Comparison of ENCODE assay signal across 17 cellular contexts in genomic region chr1:209746469-209747269, GRCh38. TPM values are rescaled to one million over a fixed set of nuclear protein-coding genes. Genes with fewer than 3 reads are reported as not detected.
DNase-seq lines count a peak whose midpoint lies in the region; ATAC-seq, FAIRE-seq and TF ChIP-seq lines count a peak whose summit lies in the region.
"Had no signal": no experiment of that assay in that cellular context is flagged by ENCODE, and none has a peak within 500 bp of the region (broad histone marks: within the 10 kb centered on the region; RNA-seq: fewer than 3 reads in every experiment).

No MANE protein-coding gene starts in this region.

- POLR2A ChIA-PET in K562 (lab: Yijun Ruan, JAX), result interaction anchor here (0.7 to 0.9 kb wide), 2 partner anchors 10 to 40 kb away, joined by 3 to 4 read pairs; no protein-coding TSS in a partner anchor

- H3K27ac ChIP-seq in OCI-LY3 (ENCODE audit: low read length) (no peak overlapping the region), K562 (ENCODE audit: extremely low read depth, low read depth, low read length) (no peak overlapping the region)
- H3K27ac ChIP-seq: SK-N-MC had no signal

- no peaks in the 10 kb centered on the region for H3K9me1 ChIP-seq in K562 (ENCODE audit: control insufficient read depth, insufficient read depth, low read length)

- no peaks in the 10 kb centered on the region for H3K79me2 ChIP-seq in OCI-LY3 (ENCODE audit: low read length)
- H3K79me2 ChIP-seq in K562 (ENCODE audit: control insufficient read depth, insufficient read depth, low read length), result no peaks in the 10 kb centered on the region

- no peak for TF ChIP-seq CTCF in OCI-LY3 (IDR thresholded peaks at IDR 0.05; ENCODE audit: low read depth, low read length)
- TF ChIP-seq CTCF in K562 (IDR thresholded peaks at IDR 0.05 in 2 of 3, conservative IDR thresholded peaks at IDR 0.05 in 1 of 3; ENCODE audit: insufficient read depth in 2 of 3, low read depth in 1 of 3, low read length in 3 of 3), result no peak

- no peak for DNase-seq in activated T-cell treated with anti-CD3 and anti-CD28 coated beads, Interleukin-2, amount 50 U/mL, for 72 hours
- DNase-seq in activated T-cell treated with anti-CD3 and anti-CD28 coated beads, Interleukin-2, amount 50 U/mL, for 4 hours, result no peak
- DNase-seq in K562 (ENCODE audit: extremely low read depth in 1 of 4, low spot score in 3 of 4), result no peak
- DNase-seq in natural killer cell treated with Interleukin-12 subunit alpha and Interleukin-12 subunit beta and Interleukin-15 and Interleukin-18, amount 100 ng/mL, for 72 hours (ENCODE audit: low spot score), result no peak
- DNase-seq in stimulated activated CD4-positive, alpha-beta T cell treated with anti-CD3 and anti-CD28 coated beads, Interleukin-12 subunit alpha, Interleukin-12 subunit beta, amount 100 ng/mL, for 4 hours, result no peak
- DNase-seq: EL, NCI-H1092 treated with DMSO at 0.1 percent for 48 hours had no signal

- no peak for TF ChIP-seq POLR2A in K562 (conservative IDR thresholded peaks at IDR 0.05)

- TF ChIP-seq RAD21 in K562 (CRISPR knock-in tag; conservative IDR thresholded peaks at IDR 0.05 in 1 of 2, IDR thresholded peaks at IDR 0.05 in 1 of 2), result 0 out of 4 replicates have a peak, but pooled peaks of 1 of the 2 experiments have one; percentile 14

- no peak; the same call in 1 of the 2 replicates for TF ChIP-seq EP300 in K562 (IDR thresholded peaks at IDR 0.05; ENCODE audit: low read length)

- 43% methylated on average over 6 of the region's 6 CpGs for WGBS in K562 (ENCODE audit: insufficient coverage, low coverage, missing lambda C conversion rate)

- H3K4me3 Mint-ChIP-seq in activated T-cell treated with anti-CD3 and anti-CD28 coated beads, Interleukin-2, amount 50 U/mL, for 72 hours, result peak overlapping the region; percentile 71 to 88
- no peak overlapping the region for H3K4me3 Mint-ChIP-seq in activated T-cell treated with anti-CD3 and anti-CD28 coated beads, Interleukin-2, amount 50 U/mL, for 4 hours
- no peak overlapping the region for H3K4me3 Mint-ChIP-seq in natural killer cell treated with Interleukin-12 subunit alpha and Interleukin-12 subunit beta and Interleukin-15 and Interleukin-18, amount 100 ng/mL, for 72 hours

- H3K27me3 ChIP-seq in OCI-LY3 (ENCODE audit: low read depth, low read length) (peaks cover 8% of the 10 kb centered on the region), K562 (ENCODE audit: control insufficient read depth in 2 of 2, insufficient read depth in 2 of 2, low read length in 2 of 2) (peaks cover 9 to 22% of the 10 kb centered on the region in 2 experiments)

- intact Hi-C loops in K562 (cut with micrococcal nuclease), result loop anchor here (1.0 to 10.0 kb wide), 3 partner anchors 53 to 177 kb away; no protein-coding TSS in a partner anchor

- no peaks in the 10 kb centered on the region for H3K9me3 ChIP-seq in OCI-LY3 (ENCODE audit: insufficient read depth, low read length)
- H3K9me3 ChIP-seq in K562 (replicated peaks; ENCODE audit: control insufficient read depth, insufficient read depth, low read depth, low read length), result no peaks in the 10 kb centered on the region

- H2AFZ ChIP-seq in OCI-LY3 (ENCODE audit: low read depth, low read length), result no peak overlapping the region
- no peak overlapping the region for H2AFZ ChIP-seq in K562 (ENCODE audit: low read depth, low read length)

- BruUV-seq in K562 (replicated peaks; lab: Mats Ljungman, UMichigan), result no TSS peak

- H3K4me2 ChIP-seq in OCI-LY3 (ENCODE audit: low read length), result peak overlapping the region; percentile 87
- no peak overlapping the region for H3K4me2 ChIP-seq in K562 (ENCODE audit: insufficient read depth, low read length)

- no peak for FAIRE-seq in K562 (lab: Jason Lieb, UNC)

- H3K36me3 ChIP-seq in OCI-LY3 (replicated peaks; ENCODE audit: low read depth, low read length) (no peaks in the 10 kb centered on the region), K562 (ENCODE audit: control insufficient read depth, insufficient read depth, low read length) (no peaks in the 10 kb centered on the region)

- CTCF ChIA-PET in K562 (lab: Yijun Ruan, JAX; ENCODE audit: low intra/inter-chr PET ratio), result interaction anchor here (0.6 to 3.2 kb wide), 6 partner anchors 53 to 176 kb away, joined by 3 to 22 read pairs (median 5); no protein-coding TSS in a partner anchor

- H4K20me1 ChIP-seq in OCI-LY3 (ENCODE audit: insufficient read depth, low read length), result no peaks in the 10 kb centered on the region
- no peaks in the 10 kb centered on the region for H4K20me1 ChIP-seq in K562 (replicated peaks; ENCODE audit: control insufficient read depth, insufficient read depth, low read length)

- H3K27ac Mint-ChIP-seq in activated T-cell treated with anti-CD3 and anti-CD28 coated beads, Interleukin-2, amount 50 U/mL, for 72 hours, result peak overlapping the region; percentile 87
- peak overlapping the region; percentile 75 to 79 for H3K27ac Mint-ChIP-seq in natural killer cell treated with Interleukin-12 subunit alpha and Interleukin-12 subunit beta and Interleukin-15 and Interleukin-18, amount 100 ng/mL, for 72 hours
- H3K27ac Mint-ChIP-seq: mesothelial cell of epicardium; stimulated activated naive B cell treated with anti-CD40 and anti-IgM and Interleukin-4, amounts not matched to agents 10 μg/mL and 1 μg/mL and 100 μg/mL, for 72 hours had no signal

- H3K36me3 Mint-ChIP-seq in activated T-cell treated with anti-CD3 and anti-CD28 coated beads, Interleukin-2, amount 50 U/mL, for 72 hours (ENCODE audit: insufficient read depth in 2 of 2), result no peaks in the 10 kb centered on the region
- H3K36me3 Mint-ChIP-seq in activated T-cell treated with anti-CD3 and anti-CD28 coated beads, Interleukin-2, amount 50 U/mL, for 4 hours (ENCODE audit: insufficient read depth), result no peaks in the 10 kb centered on the region
- no peaks in the 10 kb centered on the region for H3K36me3 Mint-ChIP-seq in natural killer cell treated with Interleukin-12 subunit alpha and Interleukin-12 subunit beta and Interleukin-15 and Interleukin-18, amount 100 ng/mL, for 72 hours
- H3K36me3 Mint-ChIP-seq: activated naive CD8-positive, alpha-beta T cell treated with anti-CD3 and anti-CD28 coated beads, Interleukin-2, amount 10 ng/mL, durations not matched to agents 7 days and 5 days; mesothelial cell of epicardium; stimulated activated naive B cell treated with anti-CD40 and anti-IgM and Interleukin-4, amounts not matched to agents 10 μg/mL and 1 μg/mL and 100 μg/mL, for 72 hours had no signal

- peaks cover 77% of the 10 kb centered on the region for H3K4me1 Mint-ChIP-seq in activated T-cell treated with anti-CD3 and anti-CD28 coated beads, Interleukin-2, amount 50 U/mL, for 72 hours (ENCODE audit: low read depth)
- peaks cover 56% of the 10 kb centered on the region for H3K4me1 Mint-ChIP-seq in activated T-cell treated with anti-CD3 and anti-CD28 coated beads, Interleukin-2, amount 50 U/mL, for 4 hours (ENCODE audit: low read depth)
- peaks cover 27% of the 10 kb centered on the region in 2 donors for H3K4me1 Mint-ChIP-seq in natural killer cell treated with Interleukin-12 subunit alpha and Interleukin-12 subunit beta and Interleukin-15 and Interleukin-18, amount 100 ng/mL, for 72 hours (ENCODE audit: low read depth in 2 of 2)

- H3K27me3 Mint-ChIP-seq in activated T-cell treated with anti-CD3 and anti-CD28 coated beads, Interleukin-2, amount 50 U/mL, for 72 hours (ENCODE audit: low read depth), result no peaks in the 10 kb centered on the region
- no peaks in the 10 kb centered on the region for H3K27me3 Mint-ChIP-seq in activated T-cell treated with anti-CD3 and anti-CD28 coated beads, Interleukin-2, amount 50 U/mL, for 4 hours (ENCODE audit: low read depth)
- H3K27me3 Mint-ChIP-seq in natural killer cell treated with Interleukin-12 subunit alpha and Interleukin-12 subunit beta and Interleukin-15 and Interleukin-18, amount 100 ng/mL, for 72 hours, result no peaks in the 10 kb centered on the region
- H3K27me3 Mint-ChIP-seq: activated naive CD8-positive, alpha-beta T cell treated with anti-CD3 and anti-CD28 coated beads, Interleukin-2, amount 10 ng/mL, durations not matched to agents 7 days and 5 days; stimulated activated naive B cell treated with anti-CD40 and anti-IgM and Interleukin-4, amounts not matched to agents 10 μg/mL and 1 μg/mL and 100 μg/mL, for 72 hours had no signal

- H3K4me1 ChIP-seq in OCI-LY3 (ENCODE audit: low read length) (peaks cover 55% of the 10 kb centered on the region), K562 (replicated peaks in 1 of 2; ENCODE audit: control insufficient read depth in 2 of 2, insufficient read depth in 2 of 2, low read length in 2 of 2) (peaks cover 5 to 7% of the 10 kb centered on the region in 2 experiments; a peak in 4 of 5 replicates)

- H3K4me3 ChIP-seq in OCI-LY3 (ENCODE audit: low read length) (peak overlapping the region; percentile 75), K562 (no peak overlapping the region)
- H3K4me3 ChIP-seq: SK-N-MC had no signal

- peak overlapping the region; percentile 56; the same call in 1 of the 2 replicates for H3K9ac ChIP-seq in OCI-LY3 (ENCODE audit: low read length)
- no peak overlapping the region for H3K9ac ChIP-seq in K562 (ENCODE audit: insufficient read depth in 1 of 2, low read depth in 2 of 2, low read length in 2 of 2)

- H3K9me3 Mint-ChIP-seq in activated T-cell treated with anti-CD3 and anti-CD28 coated beads, Interleukin-2, amount 50 U/mL, for 72 hours, result no peaks in the 10 kb centered on the region
- no peaks in the 10 kb centered on the region for H3K9me3 Mint-ChIP-seq in activated T-cell treated with anti-CD3 and anti-CD28 coated beads, Interleukin-2, amount 50 U/mL, for 4 hours
- H3K9me3 Mint-ChIP-seq in natural killer cell treated with Interleukin-12 subunit alpha and Interleukin-12 subunit beta and Interleukin-15 and Interleukin-18, amount 100 ng/mL, for 72 hours, result no peaks in the 10 kb centered on the region
- H3K9me3 Mint-ChIP-seq: activated naive CD8-positive, alpha-beta T cell treated with anti-CD3 and anti-CD28 coated beads, Interleukin-2, amount 10 ng/mL, durations not matched to agents 7 days and 5 days; mesothelial cell of epicardium; stimulated activated naive B cell treated with anti-CD40 and anti-IgM and Interleukin-4, amounts not matched to agents 10 μg/mL and 1 μg/mL and 100 μg/mL, for 72 hours had no signal

- ATAC-seq in activated T-cell treated with anti-CD3 and anti-CD28 coated beads, Interleukin-2, amount 50 U/mL, for 72 hours (replicated peaks in 1 of 2), result no peak
- no peak for ATAC-seq in activated T-cell treated with anti-CD3 and anti-CD28 coated beads, Interleukin-2, amount 50 U/mL, for 4 hours
- no peak for ATAC-seq in K562
- no peak for ATAC-seq in natural killer cell treated with Interleukin-12 subunit alpha and Interleukin-12 subunit beta and Interleukin-15 and Interleukin-18, amount 100 ng/mL, for 72 hours
- ATAC-seq in GM19395 (IDR thresholded peaks at IDR 0.05; ENCODE audit: unreplicated experiment), result no peak
- ATAC-seq in GM18517 (IDR thresholded peaks at IDR 0.05; ENCODE audit: unreplicated experiment), result no peak

- in situ Hi-C loops in K562 (cut with MboI), result no loop called here

RNA-seq across cellular contexts. Expression of gene TRAF3IP3, which starts 9.2 kb away (rescaled TPM):
- total RNA-seq in activated T-cell treated with anti-CD3 and anti-CD28 coated beads, Interleukin-2, amount 50 U/mL, for 72 hours, result 100 to 1,000 TPM; 127 to 157 TPM
- total RNA-seq in activated T-cell treated with anti-CD3 and anti-CD28 coated beads, Interleukin-2, amount 50 U/mL, for 4 hours, result 100 to 1,000 TPM in 1 of 3 donors, 10 to 100 TPM in 2; 59.0 to 109 (median 85.2) TPM
- not detected in 2 replicates for total RNA-seq in K562 (2011; cell fraction: chromatin; rRNA removed; ENCODE audit: low replicate concordance)
- not detected in 2 replicates for total RNA-seq in K562 (2011; cell fraction: nucleolus; rRNA removed)
- 0.15 TPM in 1 of 2 replicates, not detected in the other for total RNA-seq in K562 (2011; cell fraction: nucleoplasm; rRNA removed)
- total RNA-seq in K562 (2014; rRNA removed) (1.1 TPM in 1 of 2 replicates, not detected in the other), K562 (2014; rRNA removed; fragmentation: Illumina TruSeq; extraction: Trizol) (0.15 and 0.26 TPM in 2 replicates), K562 (2015; rRNA removed; fragmentation: Illumina TruSeq; extraction: Trizol) (0.34 and 0.36 TPM in 2 replicates), K562 (2021) (0.56 and 0.80 TPM in 2 replicates)
- polyA plus RNA-seq in K562 (2011; rRNA removed) (0.06 and 0.12 TPM in 2 replicates), K562 (2014; fragmentation: Illumina TruSeq; extraction: Trizol) (0.31 TPM in 1 of 2 replicates, not detected in the other), K562 (2014; fragmentation: Nextera tagmentation; extraction: Ambion mirVana) (under 1 TPM; 0.21 to 0.45 TPM), K562 (2014; rRNA removed) (0.29 and 0.57 TPM in 2 replicates)
- polyA plus RNA-seq in K562 (2011; cell fraction: cytosol; rRNA removed), result not detected in 2 replicates
- not detected in 2 replicates for polyA plus RNA-seq in K562 (2011; cell fraction: nucleus; rRNA removed)
- 0.56 and 1.1 TPM in 2 replicates for polyA plus RNA-seq in K562 (2012)
- polyA minus RNA-seq in K562 (2011; rRNA and poly(A)+ RNA removed), result not detected in 2 replicates
- polyA minus RNA-seq in K562 (2011; cell fraction: cytosol; rRNA and poly(A)+ RNA removed), result not detected in 2 replicates
- not detected in 2 replicates for polyA minus RNA-seq in K562 (2011; cell fraction: nucleus; rRNA and poly(A)+ RNA removed)
- 100 to 1,000 TPM; 157 to 185 TPM for total RNA-seq in natural killer cell treated with Interleukin-12 subunit alpha and Interleukin-12 subunit beta and Interleukin-15 and Interleukin-18, amount 100 ng/mL, for 72 hours
- total RNA-seq: fibroblast of lung, HT1080 had no signal
- polyA plus RNA-seq: fibroblast of lung had no signal

RNA-seq across cellular contexts. Expression of gene C1orf74, which starts 37.7 kb away (rescaled TPM):
- 1 to 10 TPM; 2.8 to 3.3 TPM for total RNA-seq in activated T-cell treated with anti-CD3 and anti-CD28 coated beads, Interleukin-2, amount 50 U/mL, for 72 hours
- 1 to 10 TPM; 1.6 to 2.1 (median 1.7) TPM for total RNA-seq in activated T-cell treated with anti-CD3 and anti-CD28 coated beads, Interleukin-2, amount 50 U/mL, for 4 hours
- 5.3 and 6.8 TPM in 2 replicates for total RNA-seq in K562 (2011; cell fraction: chromatin; rRNA removed; ENCODE audit: low replicate concordance)
- 5.9 and 6.8 TPM in 2 replicates for total RNA-seq in K562 (2011; cell fraction: nucleolus; rRNA removed)
- total RNA-seq in K562 (2011; cell fraction: nucleoplasm; rRNA removed), result 7.3 and 8.0 TPM in 2 replicates
- total RNA-seq in K562 (2014; rRNA removed), result 4.0 and 4.3 TPM in 2 replicates
- total RNA-seq in K562 (2014; rRNA removed; fragmentation: Illumina TruSeq; extraction: Trizol), result 5.7 and 6.5 TPM in 2 replicates
- total RNA-seq in K562 (2015; rRNA removed; fragmentation: Illumina TruSeq; extraction: Trizol), result 5.7 and 6.5 TPM in 2 replicates
- 4.7 and 4.9 TPM in 2 replicates for total RNA-seq in K562 (2021)
- 5.8 and 7.4 TPM in 2 replicates for polyA plus RNA-seq in K562 (2011; rRNA removed)
- 4.4 and 4.9 TPM in 2 replicates for polyA plus RNA-seq in K562 (2011; cell fraction: cytosol; rRNA removed)
- polyA plus RNA-seq in K562 (2011; cell fraction: nucleus; rRNA removed), result 3.7 and 4.5 TPM in 2 replicates
- 3.2 and 3.4 TPM in 2 replicates for polyA plus RNA-seq in K562 (2012)
- polyA plus RNA-seq in K562 (2014; fragmentation: Illumina TruSeq; extraction: Trizol), result 5.3 and 5.7 TPM in 2 replicates
- polyA plus RNA-seq in K562 (2014; fragmentation: Nextera tagmentation; extraction: Ambion mirVana), result 1 to 10 TPM; 5.7 to 7.6 TPM
- polyA plus RNA-seq in K562 (2014; rRNA removed), result 4.0 and 4.9 TPM in 2 replicates
- polyA minus RNA-seq in K562 (2011; rRNA and poly(A)+ RNA removed), result 10.9 and 11.2 TPM in 2 replicates
- 2.0 and 4.0 TPM in 2 replicates for polyA minus RNA-seq in K562 (2011; cell fraction: cytosol; rRNA and poly(A)+ RNA removed)
- 8.6 and 17.5 TPM in 2 replicates for polyA minus RNA-seq in K562 (2011; cell fraction: nucleus; rRNA and poly(A)+ RNA removed)
- 1 to 10 TPM; 2.5 to 3.0 TPM for total RNA-seq in natural killer cell treated with Interleukin-12 subunit alpha and Interleukin-12 subunit beta and Interleukin-15 and Interleukin-18, amount 100 ng/mL, for 72 hours

RNA-seq across cellular contexts. Expression of gene HSD11B1, which starts 42.0 kb away (rescaled TPM):
- 1 to 10 TPM; 2.1 to 3.1 TPM for total RNA-seq in activated T-cell treated with anti-CD3 and anti-CD28 coated beads, Interleukin-2, amount 50 U/mL, for 72 hours
- total RNA-seq in activated T-cell treated with anti-CD3 and anti-CD28 coated beads, Interleukin-2, amount 50 U/mL, for 4 hours, result 1 to 10 TPM; 2.6 to 8.7 (median 2.7) TPM
- not detected in 2 replicates for total RNA-seq in K562 (2011; cell fraction: chromatin; rRNA removed; ENCODE audit: low replicate concordance)
- not detected in 2 replicates for total RNA-seq in K562 (2011; cell fraction: nucleolus; rRNA removed)
- not detected in 2 replicates for total RNA-seq in K562 (2011; cell fraction: nucleoplasm; rRNA removed)
- total RNA-seq in K562 (2014; rRNA removed) (not detected in 2 replicates), K562 (2014; rRNA removed; fragmentation: Illumina TruSeq; extraction: Trizol) (not detected in 2 replicates), K562 (2015; rRNA removed; fragmentation: Illumina TruSeq; extraction: Trizol) (not detected in 2 replicates), K562 (2021) (0.16 TPM in 1 of 2 replicates, not detected in the other)
- polyA plus RNA-seq in K562 (2011; rRNA removed) (not detected in 2 replicates), K562 (2014; fragmentation: Illumina TruSeq; extraction: Trizol) (not detected in 2 replicates), K562 (2014; fragmentation: Nextera tagmentation; extraction: Ambion mirVana) (under 1 TPM in 1 of 2 experiments, not detected in 1; 0.04 TPM), K562 (2014; rRNA removed) (not detected in 2 replicates)
- polyA plus RNA-seq in K562 (2011; cell fraction: cytosol; rRNA removed), result not detected in 2 replicates
- not detected in 2 replicates for polyA plus RNA-seq in K562 (2011; cell fraction: nucleus; rRNA removed)
- 0.17 and 2.6 TPM in 2 replicates for polyA plus RNA-seq in K562 (2012)
- not detected in 2 replicates for polyA minus RNA-seq in K562 (2011; rRNA and poly(A)+ RNA removed)
- not detected in 2 replicates for polyA minus RNA-seq in K562 (2011; cell fraction: cytosol; rRNA and poly(A)+ RNA removed)
- not detected in 2 replicates for polyA minus RNA-seq in K562 (2011; cell fraction: nucleus; rRNA and poly(A)+ RNA removed)
- total RNA-seq in natural killer cell treated with Interleukin-12 subunit alpha and Interleukin-12 subunit beta and Interleukin-15 and Interleukin-18, amount 100 ng/mL, for 72 hours, result under 1 TPM in 1 of 2 donors, not detected in 1; 0.43 TPM
- total RNA-seq: activated naive CD8-positive, alpha-beta T cell treated with anti-CD3 and anti-CD28 coated beads, Interleukin-2, amount 10 ng/mL, durations not matched to agents 7 days and 5 days; cerebellum; mesothelial cell of epicardium had no signal

RNA-seq across cellular contexts. Expression of gene IRF6, which starts 59.3 kb away (rescaled TPM):
- 1 to 10 TPM in 1 of 2 donors, under 1 TPM in 1; 0.49 to 2.3 TPM for total RNA-seq in activated T-cell treated with anti-CD3 and anti-CD28 coated beads, Interleukin-2, amount 50 U/mL, for 72 hours
- under 1 TPM; 0.11 to 0.15 (median 0.13) TPM for total RNA-seq in activated T-cell treated with anti-CD3 and anti-CD28 coated beads, Interleukin-2, amount 50 U/mL, for 4 hours
- total RNA-seq in K562 (2011; cell fraction: chromatin; rRNA removed; ENCODE audit: low replicate concordance), result 0.63 and 1.3 TPM in 2 replicates
- total RNA-seq in K562 (2011; cell fraction: nucleolus; rRNA removed), result 0.33 and 0.53 TPM in 2 replicates
- 0.53 and 0.88 TPM in 2 replicates for total RNA-seq in K562 (2011; cell fraction: nucleoplasm; rRNA removed)
- 0.32 and 0.37 TPM in 2 replicates for total RNA-seq in K562 (2014; rRNA removed)
- total RNA-seq in K562 (2014; rRNA removed; fragmentation: Illumina TruSeq; extraction: Trizol), result 0.22 and 0.25 TPM in 2 replicates
- total RNA-seq in K562 (2015; rRNA removed; fragmentation: Illumina TruSeq; extraction: Trizol), result 0.08 and 0.11 TPM in 2 replicates
- total RNA-seq in K562 (2021), result 0.20 and 0.29 TPM in 2 replicates
- 0.64 and 0.65 TPM in 2 replicates for polyA plus RNA-seq in K562 (2011; rRNA removed)
- polyA plus RNA-seq in K562 (2011; cell fraction: cytosol; rRNA removed), result 0.50 and 0.51 TPM in 2 replicates
- 0.35 and 0.57 TPM in 2 replicates for polyA plus RNA-seq in K562 (2011; cell fraction: nucleus; rRNA removed)
- polyA plus RNA-seq in K562 (2012), result 0.21 and 0.80 TPM in 2 replicates
- polyA plus RNA-seq in K562 (2014; fragmentation: Illumina TruSeq; extraction: Trizol), result 0.10 and 0.15 TPM in 2 replicates
- polyA plus RNA-seq in K562 (2014; fragmentation: Nextera tagmentation; extraction: Ambion mirVana), result under 1 TPM; 0.04 to 0.17 TPM
- 0.03 and 0.11 TPM in 2 replicates for polyA plus RNA-seq in K562 (2014; rRNA removed)
- 0.57 and 0.84 TPM in 2 replicates for polyA minus RNA-seq in K562 (2011; rRNA and poly(A)+ RNA removed)
- 0.36 and 0.76 TPM in 2 replicates for polyA minus RNA-seq in K562 (2011; cell fraction: cytosol; rRNA and poly(A)+ RNA removed)
- polyA minus RNA-seq in K562 (2011; cell fraction: nucleus; rRNA and poly(A)+ RNA removed), result 0.13 and 0.56 TPM in 2 replicates
- total RNA-seq in natural killer cell treated with Interleukin-12 subunit alpha and Interleukin-12 subunit beta and Interleukin-15 and Interleukin-18, amount 100 ng/mL, for 72 hours, result 1 to 10 TPM; 1.5 to 8.6 TPM

Comparison
In these comparisons a context has a peak if more than half of its experiments do, and no peak if none do; other contexts are left out.
1. H3K4me3 Mint-ChIP-seq: peak in activated T-cell treated with anti-CD3 and anti-CD28 coated beads, Interleukin-2, amount 50 U/mL, for 72 hours (2 of 2); none in activated T-cell treated with anti-CD3 and anti-CD28 coated beads, Interleukin-2, amount 50 U/mL, for 4 hours (single experiment) and natural killer cell treated with Interleukin-12 subunit alpha and Interleukin-12 subunit beta and Interleukin-15 and Interleukin-18, amount 100 ng/mL, for 72 hours (single experiment).
2. RNA of gene TRAF3IP3, which starts 9.2 kb away (total RNA-seq): 157 to 185 TPM in natural killer cell treated with Interleukin-12 subunit alpha and Interleukin-12 subunit beta and Interleukin-15 and Interleukin-18, amount 100 ng/mL, for 72 hours, 127 to 157 TPM in activated T-cell treated with anti-CD3 and anti-CD28 coated beads, Interleukin-2, amount 50 U/mL, for 72 hours and 59.0 to 109 TPM in activated T-cell treated with anti-CD3 and anti-CD28 coated beads, Interleukin-2, amount 50 U/mL, for 4 hours; 0.15 to 1.1 TPM in K562; every median in the first group is over 10 times any median in the second.